19 cellular contexts compared by ENCODE assay signal in genomic region chr7:74324499-74325229, GRCh38. TPM values are rescaled to one million over a fixed set of nuclear protein-coding genes. Genes with fewer than 3 reads are reported as not detected.
DNase-seq lines count a peak whose midpoint lies in the region; ATAC-seq and TF ChIP-seq lines count a peak whose summit lies in the region.
"Had no signal": no experiment of that assay in that cellular context is flagged by ENCODE, and none has a peak within 500 bp of the region (broad histone marks: within the 10 kb centered on the region; RNA-seq: fewer than 3 reads in every experiment).

No MANE protein-coding gene starts in this region.

- H3K27me3 ChIP-seq in SK-N-SH (ENCODE audit: insufficient read depth) = no peaks in the 10 kb centered on the region
- H3K27me3 ChIP-seq: adrenal gland, SJSA1 had no signal

- no peak overlapping the region for H3K4me2 ChIP-seq in SK-N-SH

- H3K27me3 Mint-ChIP-seq in endothelial cell (ENCODE audit: unreplicated experiment) (peaks cover 7% of the 10 kb centered on the region), nephron (ENCODE audit: low read depth) (peaks cover 4% of the 10 kb centered on the region)
- H3K27me3 Mint-ChIP-seq: activated CD4-positive, alpha-beta memory T cell treated with anti-CD3 and anti-CD28 coated beads for 36 hours; IgD-negative memory B cell had no signal

- H3K9me3 Mint-ChIP-seq in endothelial cell (ENCODE audit: unreplicated experiment) (no peaks in the 10 kb centered on the region), nephron (no peaks in the 10 kb centered on the region)
- H3K9me3 Mint-ChIP-seq: activated CD4-positive, alpha-beta memory T cell treated with anti-CD3 and anti-CD28 coated beads for 36 hours; activated T-helper 1 cell treated with anti-CD3 and anti-CD28 coated beads, Interleukin-12 subunit alpha, Interleukin-12 subunit beta, Interleukin-2, Interleukin-4 antibody, amounts not matched to agents 30 ng/mL and 10 ng/mL and 1 ng/mL, durations not matched to agents 14 hours and 24 hours and 36 hours; CD8-positive, alpha-beta T cell; IgD-negative memory B cell had no signal

- DNase-seq in SK-N-SH = peak; percentile 21
- DNase-seq in endothelial cell (ENCODE audit: low spot score) = no peak
- peak; percentile 51 for DNase-seq in ureter (ENCODE audit: low spot score)
- DNase-seq in AML-193 (lab: John Stamatoyannopoulos, UW) = no peak
- DNase-seq: 8988T; activated CD4-positive, alpha-beta memory T cell treated with anti-CD3 and anti-CD28 coated beads for 36 hours; adrenal gland; CD8-positive, alpha-beta T cell; effector CD4-positive, alpha-beta T cell; GM23248; mesenchymal stem cell had no signal

- TF ChIP-seq CTCF in SK-N-SH (IDR thresholded peaks at IDR 0.05) = no peak
- no peak for TF ChIP-seq CTCF in endothelial cell (IDR thresholded peaks at IDR 0.05; ENCODE audit: unreplicated experiment)
- TF ChIP-seq CTCF in nephron (IDR thresholded peaks at IDR 0.05; ENCODE audit: unreplicated experiment in 3 of 3) = no peak

- H3K36me3 Mint-ChIP-seq in endothelial cell (ENCODE audit: low read depth, unreplicated experiment) = peaks cover 23% of the 10 kb centered on the region
- H3K36me3 Mint-ChIP-seq in nephron (ENCODE audit: low read depth) = peaks cover 25% of the 10 kb centered on the region
- H3K36me3 Mint-ChIP-seq: activated CD4-positive, alpha-beta memory T cell treated with anti-CD3 and anti-CD28 coated beads for 36 hours; CD8-positive, alpha-beta T cell had no signal

- H3K9me2 ChIP-seq in SK-N-SH = no peaks in the 10 kb centered on the region

- no peaks in the 10 kb centered on the region for H3K9me3 ChIP-seq in SK-N-SH
- H3K9me3 ChIP-seq: adrenal gland, SJSA1 had no signal

- no peaks in the 10 kb centered on the region for H3K4me1 ChIP-seq in SK-N-SH (ENCODE audit: control insufficient read depth in 1 of 2, insufficient read depth in 2 of 2, low read depth in 1 of 2, low read length in 1 of 2)
- H3K4me1 ChIP-seq: adrenal gland, parathyroid adenoma, SJSA1 had no signal

- H3K4me3 ChIP-seq in SK-N-SH (ENCODE audit: low read depth in 2 of 2, low read length in 1 of 2) = no peak overlapping the region
- H3K4me3 ChIP-seq: adrenal gland, GM23248, SJSA1 had no signal

- no peak overlapping the region for H3K27ac Mint-ChIP-seq in endothelial cell (ENCODE audit: unreplicated experiment)
- H3K27ac Mint-ChIP-seq in nephron = peak overlapping the region in 2 of 3 experiments; percentile 51 to 98
- H3K27ac Mint-ChIP-seq: activated CD4-positive, alpha-beta memory T cell treated with anti-CD3 and anti-CD28 coated beads for 36 hours; activated T-helper 1 cell treated with anti-CD3 and anti-CD28 coated beads, Interleukin-12 subunit alpha, Interleukin-12 subunit beta, Interleukin-2, Interleukin-4 antibody, amounts not matched to agents 30 ng/mL and 10 ng/mL and 1 ng/mL, durations not matched to agents 14 hours and 24 hours and 36 hours; CD8-positive, alpha-beta T cell; IgD-negative memory B cell had no signal

- H3K79me2 ChIP-seq in SK-N-SH (ENCODE audit: insufficient read depth) = peaks cover 42% of the 10 kb centered on the region

- peaks cover 15% of the 10 kb centered on the region for H4K20me1 ChIP-seq in SK-N-SH (ENCODE audit: insufficient read depth)

- 88% methylated on average over 10 of the region's 13 CpGs for WGBS in SK-N-SH (ENCODE audit: low lambda C conversion rate)

- peaks cover 0 to 45% of the 10 kb centered on the region in 2 experiments for H3K36me3 ChIP-seq in SK-N-SH (replicated peaks in 1 of 2; ENCODE audit: control insufficient read depth in 1 of 2, insufficient read depth in 2 of 2, low read length in 1 of 2)
- H3K36me3 ChIP-seq: adrenal gland, SJSA1 had no signal

- CTCF ChIA-PET in SK-N-SH (lab: Yijun Ruan, JAX) = interaction anchor here (1.9 kb wide), 1 partner anchor 76 kb away, joined by 4 read pairs; no protein-coding TSS in a partner anchor

- H3K4me3 Mint-ChIP-seq in endothelial cell (ENCODE audit: unreplicated experiment) = peak overlapping the region; percentile 51
- peak overlapping the region in 1 of 3 experiments; percentile 22 for H3K4me3 Mint-ChIP-seq in nephron
- H3K4me3 Mint-ChIP-seq: activated CD4-positive, alpha-beta memory T cell treated with anti-CD3 and anti-CD28 coated beads for 36 hours; activated T-helper 1 cell treated with anti-CD3 and anti-CD28 coated beads, Interleukin-12 subunit alpha, Interleukin-12 subunit beta, Interleukin-2, Interleukin-4 antibody, amounts not matched to agents 30 ng/mL and 10 ng/mL and 1 ng/mL, durations not matched to agents 14 hours and 24 hours and 36 hours; CD8-positive, alpha-beta T cell; IgD-negative memory B cell had no signal

- no peak overlapping the region for H2AFZ ChIP-seq in SK-N-SH (ENCODE audit: low read depth)
- H2AFZ ChIP-seq: GM23248, parathyroid adenoma had no signal

- ATAC-seq in SK-N-SH treated with all-trans-retinoic acid at 6 μM for 48 hours = no peak
- no peak for ATAC-seq in HG02973 (IDR thresholded peaks at IDR 0.05; ENCODE audit: unreplicated experiment)
- no peak for ATAC-seq in HG02840 (IDR thresholded peaks at IDR 0.05; ENCODE audit: low FRiP score, unreplicated experiment)
- ATAC-seq: CD8-positive, alpha-beta T cell had no signal

- POLR2A ChIA-PET in SK-N-SH (lab: Yijun Ruan, JAX) = interaction anchor here (0.6 kb wide), 1 partner anchor 10 kb away, joined by 3 read pairs; no protein-coding TSS in a partner anchor

- no peak for TF ChIP-seq RAD21 in SK-N-SH (IDR thresholded peaks at IDR 0.05; ENCODE audit: low read length)

- peaks cover 4% of the 10 kb centered on the region for H3K4me1 Mint-ChIP-seq in endothelial cell (ENCODE audit: unreplicated experiment)
- H3K4me1 Mint-ChIP-seq in nephron = peaks cover 12% of the 10 kb centered on the region

- no peak overlapping the region for H3K27ac ChIP-seq in SK-N-SH (ENCODE audit: low read depth in 2 of 2, low read length in 1 of 2)
- H3K27ac ChIP-seq: adrenal gland, GM23248, parathyroid adenoma, SJSA1 had no signal

- H3F3A ChIP-seq in SK-N-SH (replicated peaks; ENCODE audit: insufficient read depth) = no peaks in the 10 kb centered on the region

- TF ChIP-seq EP300 in SK-N-SH (IDR thresholded peaks at IDR 0.05; ENCODE audit: borderline replicate concordance in 1 of 2, low read depth in 1 of 2, low read length in 1 of 2) = no peak

- no peak overlapping the region for H3K9ac ChIP-seq in SK-N-SH
- H3K9ac ChIP-seq: GM23248, parathyroid adenoma had no signal

TF ChIP-seq in SK-N-SH, 30 proteins besides CTCF, POLR2A, EP300 and RAD21 (continues in another document):
- TF ChIP-seq GATA2 (CRISPR knock-in tag; IDR thresholded peaks at IDR 0.05) = no peak
- no peak for TF ChIP-seq JUND (IDR thresholded peaks at IDR 0.05)
- no peak for TF ChIP-seq GABPA (IDR thresholded peaks at IDR 0.05; ENCODE audit: low read depth)
- TF ChIP-seq PBX3 (IDR thresholded peaks at IDR 0.05) = no peak
- TF ChIP-seq RFX5 (IDR thresholded peaks at IDR 0.05; ENCODE audit: low read length) = no peak
- TF ChIP-seq CHD2 (IDR thresholded peaks at IDR 0.05; ENCODE audit: low read length, partially characterized antibody) = no peak
- no peak for TF ChIP-seq NFIC (IDR thresholded peaks at IDR 0.05; ENCODE audit: borderline replicate concordance)
- no peak for TF ChIP-seq MEF2A (IDR thresholded peaks at IDR 0.05; ENCODE audit: borderline replicate concordance, low read depth)
- TF ChIP-seq SMC3 (IDR thresholded peaks at IDR 0.05; ENCODE audit: low read depth, low read length) = no peak
- no peak for TF ChIP-seq EZH2phosphoT487 (IDR thresholded peaks at IDR 0.05; ENCODE audit: borderline replicate concordance, low read depth)
- no peak for TF ChIP-seq FOXM1 (IDR thresholded peaks at IDR 0.05; ENCODE audit: low read depth)
- no peak for TF ChIP-seq ELF1 (IDR thresholded peaks at IDR 0.05)
- no peak for TF ChIP-seq RXRA (IDR thresholded peaks at IDR 0.05; ENCODE audit: borderline replicate concordance, low read depth)

TF ChIP-seq in SK-N-SH treated with all-trans-retinoic acid at 6 μM for 48 hours, 23 proteins besides CTCF, POLR2A, EP300 and RAD21:
- TF ChIP-seq ESRRG (CRISPR knock-in tag; IDR thresholded peaks at IDR 0.05) (no peak), ZNF8 (CRISPR knock-in tag; IDR thresholded peaks at IDR 0.05) (no peak), OSR1 (CRISPR knock-in tag; IDR thresholded peaks at IDR 0.05) (no peak), PPARA (CRISPR knock-in tag; IDR thresholded peaks at IDR 0.05; ENCODE audit: borderline replicate concordance) (no peak), RARB (CRISPR knock-in tag; IDR thresholded peaks at IDR 0.05) (no peak), ZFP30 (CRISPR knock-in tag; IDR thresholded peaks at IDR 0.05) (no peak), ZNF70 (CRISPR knock-in tag; IDR thresholded peaks at IDR 0.05) (no peak), GLIS3 (CRISPR knock-in tag; IDR thresholded peaks at IDR 0.05) (no peak)
TF ChIP-seq in SK-N-SH treated with all-trans-retinoic acid at 6 μM for 48 hours: peak in this region for 0.

RNA-seq across cellular contexts. Expression of gene CLIP2, which starts 35.5 kb away (rescaled TPM):
- polyA plus RNA-seq in SK-N-SH (2012; rRNA removed) = 9.6 and 14.3 TPM in 2 replicates
- 8.6 and 11.9 TPM in 2 replicates for polyA plus RNA-seq in SK-N-SH (2012; cell fraction: cytosol; rRNA removed)
- 19.0 and 26.1 TPM in 2 replicates for polyA plus RNA-seq in SK-N-SH (2012; cell fraction: nucleus; rRNA removed)
- total RNA-seq in endothelial cell (ENCODE audit: unreplicated experiment) (110 TPM), ureter (20.0 TPM)

Comparison
In these comparisons a context has a peak if more than half of its experiments do, and no peak if none do; other contexts are left out.
1. DNase-seq: peak in SK-N-SH (single experiment) and ureter (single experiment); none in endothelial cell (single experiment) and AML-193 (0 of 2).